Comparison of ENCODE assay signal across 25 cellular contexts in genomic region chr9:69331444-69331843, GRCh38. TPM values are rescaled to one million over a fixed set of nuclear protein-coding genes. Genes with fewer than 3 reads are reported as not detected.
"Had no signal": no experiment of that assay in that cellular context is flagged by ENCODE, and none has a peak within 500 bp of the region (broad histone marks: within the 10 kb centered on the region; RNA-seq: fewer than 3 reads in every experiment).

No MANE protein-coding gene starts in this region.

- H3K4me1 ChIP-seq: right lobe of liver had no signal

- FAIRE-seq: colon, urothelium cell line had no signal

- H3K36me3 ChIP-seq: right lobe of liver, thoracic aorta had no signal

- H3K4me1 Mint-ChIP-seq: activated CD4-positive, alpha-beta memory T cell treated with anti-CD3 and anti-CD28 coated beads, Interleukin-2, amount 10 ng/mL, durations not matched to agents 7 days and 5 days; activated CD4-positive, alpha-beta T cell treated with anti-CD3 and anti-CD28 coated beads, Interleukin-2, amount 10 ng/mL, durations not matched to agents 7 days and 5 days; nephron had no signal

- H3K27ac Mint-ChIP-seq: activated CD4-positive, alpha-beta memory T cell treated with anti-CD3 and anti-CD28 coated beads, Interleukin-2, amount 10 ng/mL, durations not matched to agents 7 days and 5 days; activated CD4-positive, alpha-beta T cell treated with anti-CD3 and anti-CD28 coated beads, Interleukin-2, amount 10 ng/mL, durations not matched to agents 7 days and 5 days; activated T-cell treated with anti-CD3 and anti-CD28 coated beads, Interleukin-2, amount 50 U/mL, for 24 hours; nephron had no signal

- H3K4me3 ChIP-seq: right lobe of liver, thoracic aorta had no signal

- H3K27me3 ChIP-seq: right lobe of liver had no signal

- H3K9me3 Mint-ChIP-seq: activated CD4-positive, alpha-beta memory T cell treated with anti-CD3 and anti-CD28 coated beads, Interleukin-2, amount 10 ng/mL, durations not matched to agents 7 days and 5 days; activated CD4-positive, alpha-beta T cell treated with anti-CD3 and anti-CD28 coated beads, Interleukin-2, amount 10 ng/mL, durations not matched to agents 7 days and 5 days; activated T-cell treated with anti-CD3 and anti-CD28 coated beads, Interleukin-2, amount 50 U/mL, for 24 hours; nephron had no signal

- ATAC-seq: left cardiac atrium; left ventricle myocardium superior; right lobe of liver; stimulated activated naive CD8-positive, alpha-beta T cell treated with anti-CD3 and anti-CD28 coated beads, Interleukin-15, Interleukin-2, amounts not matched to agents 100 U/mL and 50 U/mL, for 24 hours had no signal

- H3K4me3 Mint-ChIP-seq: activated CD4-positive, alpha-beta memory T cell treated with anti-CD3 and anti-CD28 coated beads, Interleukin-2, amount 10 ng/mL, durations not matched to agents 7 days and 5 days; activated CD4-positive, alpha-beta T cell treated with anti-CD3 and anti-CD28 coated beads, Interleukin-2, amount 10 ng/mL, durations not matched to agents 7 days and 5 days; activated T-cell treated with anti-CD3 and anti-CD28 coated beads, Interleukin-2, amount 50 U/mL, for 24 hours; nephron had no signal

- H3K27ac ChIP-seq: right lobe of liver, thoracic aorta had no signal

- H3K9me3 ChIP-seq: right lobe of liver, thoracic aorta had no signal

- DNase-seq: activated CD4-positive, alpha-beta memory T cell treated with anti-CD3 and anti-CD28 coated beads, Interleukin-2, amount 10 ng/mL, durations not matched to agents 7 days and 5 days; activated CD4-positive, alpha-beta T cell treated with anti-CD3 and anti-CD28 coated beads for 1 hour; activated CD4-positive, alpha-beta T cell treated with anti-CD3 and anti-CD28 coated beads, Interleukin-2, amount 10 ng/mL, durations not matched to agents 7 days and 5 days; activated CD8-positive, alpha-beta memory T cell treated with anti-CD3 and anti-CD28 coated beads, Interleukin-2, amount 50 U/mL, for 48 hours; activated gamma-delta T cell treated with Interleukin-2 at 50 U/mL for 16 hours; activated naive CD4-positive, alpha-beta T cell treated with anti-CD3 and anti-CD28 coated beads, Interleukin-2, amount 50 U/mL, for 16 hours; activated T-cell treated with anti-CD3 and anti-CD28 coated beads, Interleukin-2, amount 50 U/mL, for 24 hours; amniotic stem cell; dermis blood vessel endothelial cell; effector CD4-positive, alpha-beta T cell; foreskin fibroblast; islet precursor cell; left cardiac atrium; left ventricle myocardium superior; posterior cingulate gyrus; right lobe of liver; stimulated activated CD4-positive, alpha-beta T cell treated with anti-CD3 and anti-CD28 coated beads, Interleukin-12 subunit alpha, Interleukin-12 subunit beta, amount 100 ng/mL, for 4 hours; stimulated activated CD4-positive, alpha-beta T cell treated with anti-CD3 and anti-CD28 coated beads, Interleukin-4, amount 100 ng/mL, for 1 hour; stimulated activated naive CD8-positive, alpha-beta T cell treated with anti-CD3 and anti-CD28 coated beads, Interleukin-15, Interleukin-2, amounts not matched to agents 100 U/mL and 50 U/mL, for 24 hours; T-helper 2 cell; trophoblast cell had no signal

RNA-seq across cellular contexts. Expression of gene ENTREP1, which starts 6.4 kb away (rescaled TPM):
- total RNA-seq: activated CD4-positive, alpha-beta memory T cell treated with anti-CD3 and anti-CD28 coated beads, Interleukin-2, amount 10 ng/mL, durations not matched to agents 7 days and 5 days; activated CD4-positive, alpha-beta T cell treated with anti-CD3 and anti-CD28 coated beads, Interleukin-2, amount 10 ng/mL, durations not matched to agents 7 days and 5 days had no signal
